Comparison of ENCODE assay signal across 25 cellular contexts in genomic region chr16:63877401-63877800, GRCh38.
"Had no signal": no experiment of that assay in that cellular context is flagged by ENCODE, and none has a peak within 500 bp of the region (broad histone marks: within the 10 kb centered on the region; RNA-seq: fewer than 3 reads in every experiment).

No MANE protein-coding gene starts in this region.

- H3K36me3 Mint-ChIP-seq: naive B cell; natural killer cell treated with Interleukin-12 subunit alpha and Interleukin-12 subunit beta and Interleukin-15 and Interleukin-18, amount 100 ng/mL, for 72 hours; stimulated activated effector memory CD8-positive, alpha-beta T cell treated with anti-CD3 and anti-CD28 coated beads, Interleukin-12 subunit alpha, Interleukin-12 subunit beta, amount 100 ng/mL, for 72 hours; stimulated activated naive B cell treated with anti-CD40 and anti-IgM and Interleukin-4, amounts not matched to agents 10 μg/mL and 1 μg/mL and 100 μg/mL, for 72 hours; type B pancreatic cell had no signal

- H3K27me3 Mint-ChIP-seq: naive B cell; naive thymus-derived CD8-positive, alpha-beta T cell; natural killer cell treated with Interleukin-12 subunit alpha and Interleukin-12 subunit beta and Interleukin-15 and Interleukin-18, amount 100 ng/mL, for 72 hours; stimulated activated naive B cell treated with anti-CD40 and anti-IgM and Interleukin-4, amounts not matched to agents 10 μg/mL and 1 μg/mL and 100 μg/mL, for 72 hours; stimulated activated naive CD8-positive, alpha-beta T cell treated with anti-CD3 and anti-CD28 coated beads, Interleukin-15, Interleukin-2, amounts not matched to agents 100 ng/mL and 50 ng/mL, for 24 hours; type B pancreatic cell had no signal

- H3K4me3 ChIP-seq: pancreas, prostate gland, right lobe of liver, sigmoid colon, stomach, thoracic aorta, thyroid gland, tibial nerve, upper lobe of right lung, uterus had no signal

- H3K4me3 Mint-ChIP-seq: naive B cell; naive thymus-derived CD8-positive, alpha-beta T cell; natural killer cell treated with Interleukin-12 subunit alpha and Interleukin-12 subunit beta and Interleukin-15 and Interleukin-18, amount 100 ng/mL, for 72 hours; stimulated activated effector memory CD8-positive, alpha-beta T cell treated with anti-CD3 and anti-CD28 coated beads, Interleukin-12 subunit alpha, Interleukin-12 subunit beta, amount 100 ng/mL, for 72 hours; stimulated activated naive B cell treated with anti-CD40 and anti-IgM and Interleukin-4, amounts not matched to agents 10 μg/mL and 1 μg/mL and 100 μg/mL, for 72 hours; stimulated activated naive CD8-positive, alpha-beta T cell treated with anti-CD3 and anti-CD28 coated beads, Interleukin-15, Interleukin-2, amounts not matched to agents 100 ng/mL and 50 ng/mL, for 24 hours; type B pancreatic cell had no signal

- H3K9me3 Mint-ChIP-seq: type B pancreatic cell had no signal

- H3K4me1 ChIP-seq: pancreas, prostate gland, right lobe of liver, sigmoid colon, stomach, thyroid gland, tibial nerve, upper lobe of right lung, uterus had no signal

- H3K27ac Mint-ChIP-seq: naive B cell; naive thymus-derived CD8-positive, alpha-beta T cell; natural killer cell treated with Interleukin-12 subunit alpha and Interleukin-12 subunit beta and Interleukin-15 and Interleukin-18, amount 100 ng/mL, for 72 hours; stimulated activated effector memory CD8-positive, alpha-beta T cell treated with anti-CD3 and anti-CD28 coated beads, Interleukin-12 subunit alpha, Interleukin-12 subunit beta, amount 100 ng/mL, for 72 hours; stimulated activated naive B cell treated with anti-CD40 and anti-IgM and Interleukin-4, amounts not matched to agents 10 μg/mL and 1 μg/mL and 100 μg/mL, for 72 hours; stimulated activated naive CD8-positive, alpha-beta T cell treated with anti-CD3 and anti-CD28 coated beads, Interleukin-15, Interleukin-2, amounts not matched to agents 100 ng/mL and 50 ng/mL, for 24 hours; type B pancreatic cell had no signal

- H3K36me3 ChIP-seq: neutrophil, pancreas, prostate gland, right lobe of liver, sigmoid colon, stomach, thoracic aorta, thyroid gland, tibial nerve, upper lobe of right lung, uterus had no signal

- H3K27ac ChIP-seq: neutrophil, pancreas, prostate gland, right lobe of liver, sigmoid colon, stomach, thoracic aorta, thyroid gland, tibial nerve, upper lobe of right lung, uterus had no signal

- H3K27me3 ChIP-seq: neutrophil, pancreas, right lobe of liver, sigmoid colon, stomach, thyroid gland, tibial nerve, upper lobe of right lung, uterus had no signal

- ATAC-seq: naive thymus-derived CD8-positive, alpha-beta T cell; natural killer cell treated with Interleukin-12 subunit alpha and Interleukin-12 subunit beta and Interleukin-15 and Interleukin-18, amount 100 ng/mL, for 72 hours; pancreas; right cardiac atrium; right lobe of liver; stimulated activated effector memory CD8-positive, alpha-beta T cell treated with anti-CD3 and anti-CD28 coated beads, Interleukin-12 subunit alpha, Interleukin-12 subunit beta, amount 100 ng/mL, for 72 hours; stimulated activated naive B cell treated with anti-CD40 and anti-IgM and Interleukin-4, amounts not matched to agents 10 μg/mL and 1 μg/mL and 100 μg/mL, for 72 hours; upper lobe of right lung had no signal

- H3K4me1 Mint-ChIP-seq: naive B cell; naive thymus-derived CD8-positive, alpha-beta T cell; stimulated activated effector memory CD8-positive, alpha-beta T cell treated with anti-CD3 and anti-CD28 coated beads, Interleukin-12 subunit alpha, Interleukin-12 subunit beta, amount 100 ng/mL, for 72 hours; stimulated activated naive B cell treated with anti-CD40 and anti-IgM and Interleukin-4, amounts not matched to agents 10 μg/mL and 1 μg/mL and 100 μg/mL, for 72 hours had no signal

- H3K9me3 ChIP-seq: neutrophil, pancreas, prostate gland, right lobe of liver, sigmoid colon, stomach, thoracic aorta, thyroid gland, tibial nerve, upper lobe of right lung, uterus had no signal

- DNase-seq: naive B cell; naive thymus-derived CD8-positive, alpha-beta T cell; pancreas; right cardiac atrium; right lobe of liver; sigmoid colon; small intestine; stimulated activated CD4-positive, alpha-beta T cell treated with anti-CD3 and anti-CD28 coated beads, Interleukin-15, amount 100 ng/mL, for 24 hours; stimulated activated CD4-positive, alpha-beta T cell treated with anti-CD3 and anti-CD28 coated beads, Interleukin-2, amount 100 ng/mL, for 24 hours; stimulated activated CD4-positive, alpha-beta T cell treated with anti-CD3 and anti-CD28 coated beads, Interleukin-2, amount 100 ng/mL, for 48 hours; stimulated activated CD4-positive, alpha-beta T cell treated with anti-CD3 and anti-CD28 coated beads, Interleukin-4, amount 100 ng/mL, for 24 hours; stimulated activated naive B cell treated with anti-CD40 and anti-IgM and Interleukin-4, amounts not matched to agents 10 μg/mL and 1 μg/mL and 100 μg/mL, for 72 hours; stimulated activated naive CD4-positive, alpha-beta T cell treated with Interleukin-2 at 50 U/mL for 16 hours; stomach; thyroid gland; upper lobe of right lung; uterus had no signal
